In the genomic region with DNA sequence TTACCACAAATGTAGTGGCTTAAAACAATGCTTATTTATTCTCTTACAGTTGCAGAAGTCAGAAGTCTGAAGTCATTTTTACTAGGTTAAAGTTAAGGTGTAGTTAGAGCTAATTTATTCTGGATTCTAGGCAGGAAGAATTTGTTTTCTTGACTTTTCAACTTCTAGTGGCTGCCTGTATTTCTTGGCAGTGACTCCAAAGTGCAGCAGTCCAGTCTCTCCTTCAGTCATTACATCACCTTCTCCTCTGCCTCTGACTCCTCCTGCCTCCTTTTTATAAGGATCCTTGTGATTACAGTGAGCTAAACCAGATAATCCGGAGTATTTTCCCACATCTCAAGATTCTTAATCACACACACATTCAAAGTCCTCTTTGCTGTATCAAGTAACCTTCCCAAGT, we compare ENCODE assay signal across 23 cellular contexts.
"Had no signal": no experiment of that assay in that cellular context is flagged by ENCODE, and none has a peak within 500 bp of the region (broad histone marks: within the 10 kb centered on the region; RNA-seq: fewer than 3 reads in every experiment).

No MANE protein-coding gene starts in this region.

- H3K4me3 ChIP-seq: tibial nerve had no signal

- H3K4me1 Mint-ChIP-seq: activated B cell treated with CpG ODN at 0.5 μM for 24 hours; activated CD4-positive, alpha-beta memory T cell treated with anti-CD3 and anti-CD28 coated beads, Interleukin-2, amount 10 ng/mL, durations not matched to agents 7 days and 5 days; activated CD8-positive, alpha-beta memory T cell treated with anti-CD3 and anti-CD28 coated beads, Interleukin-2, amount 10 ng/mL, durations not matched to agents 7 days and 5 days; activated naive CD8-positive, alpha-beta T cell treated with anti-CD3 and anti-CD28 coated beads for 36 hours; activated T-helper 17 cell treated with anti-CD3 and anti-CD28 coated beads, Interleukin-2, amount 50 U/mL, for 72 hours had no signal

- H3K27ac Mint-ChIP-seq: activated B cell treated with CpG ODN at 0.5 μM for 24 hours; activated CD4-positive, alpha-beta memory T cell treated with anti-CD3 and anti-CD28 coated beads, Interleukin-2, amount 10 ng/mL, durations not matched to agents 7 days and 5 days; activated CD8-positive, alpha-beta memory T cell treated with anti-CD3 and anti-CD28 coated beads, Interleukin-2, amount 10 ng/mL, durations not matched to agents 7 days and 5 days; activated naive CD8-positive, alpha-beta T cell treated with anti-CD3 and anti-CD28 coated beads for 36 hours; activated T-helper 17 cell treated with anti-CD3 and anti-CD28 coated beads, Interleukin-2, amount 50 U/mL, for 72 hours; dendritic cell treated with granulocyte-macrophage colony-stimulating factor and Interleukin-4, amounts not matched to agents 40 ng/mL and 50 ng/mL, for 4 days; effector memory CD8-positive, alpha-beta T cell; stimulated activated naive CD8-positive, alpha-beta T cell treated with anti-CD3 and anti-CD28 coated beads, Interleukin-15, Interleukin-2, amounts not matched to agents 100 ng/mL and 50 ng/mL, for 24 hours had no signal

- H3K27me3 Mint-ChIP-seq: activated B cell treated with CpG ODN at 0.5 μM for 24 hours; activated CD4-positive, alpha-beta memory T cell treated with anti-CD3 and anti-CD28 coated beads, Interleukin-2, amount 10 ng/mL, durations not matched to agents 7 days and 5 days; activated CD8-positive, alpha-beta memory T cell treated with anti-CD3 and anti-CD28 coated beads, Interleukin-2, amount 10 ng/mL, durations not matched to agents 7 days and 5 days; activated naive CD8-positive, alpha-beta T cell treated with anti-CD3 and anti-CD28 coated beads for 36 hours; activated T-helper 17 cell treated with anti-CD3 and anti-CD28 coated beads, Interleukin-2, amount 50 U/mL, for 72 hours; dendritic cell treated with granulocyte-macrophage colony-stimulating factor and Interleukin-4, amounts not matched to agents 40 ng/mL and 50 ng/mL, for 4 days; effector memory CD8-positive, alpha-beta T cell; stimulated activated naive CD8-positive, alpha-beta T cell treated with anti-CD3 and anti-CD28 coated beads, Interleukin-15, Interleukin-2, amounts not matched to agents 100 ng/mL and 50 ng/mL, for 24 hours had no signal

- H3K27me3 ChIP-seq: foreskin keratinocyte, tibial nerve had no signal

- H3K4me1 ChIP-seq: foreskin keratinocyte, tibial nerve had no signal

- H3K9me3 ChIP-seq: tibial nerve had no signal

- H3K36me3 ChIP-seq: tibial nerve had no signal

- H3K4me3 Mint-ChIP-seq: activated B cell treated with CpG ODN at 0.5 μM for 24 hours; activated CD4-positive, alpha-beta memory T cell treated with anti-CD3 and anti-CD28 coated beads, Interleukin-2, amount 10 ng/mL, durations not matched to agents 7 days and 5 days; activated CD8-positive, alpha-beta memory T cell treated with anti-CD3 and anti-CD28 coated beads, Interleukin-2, amount 10 ng/mL, durations not matched to agents 7 days and 5 days; activated naive CD8-positive, alpha-beta T cell treated with anti-CD3 and anti-CD28 coated beads for 36 hours; activated T-helper 17 cell treated with anti-CD3 and anti-CD28 coated beads, Interleukin-2, amount 50 U/mL, for 72 hours; dendritic cell treated with granulocyte-macrophage colony-stimulating factor and Interleukin-4, amounts not matched to agents 40 ng/mL and 50 ng/mL, for 4 days; effector memory CD8-positive, alpha-beta T cell; stimulated activated naive CD8-positive, alpha-beta T cell treated with anti-CD3 and anti-CD28 coated beads, Interleukin-15, Interleukin-2, amounts not matched to agents 100 ng/mL and 50 ng/mL, for 24 hours had no signal

- DNase-seq: activated B cell treated with CpG ODN at 0.5 μM for 24 hours; activated CD4-positive, alpha-beta memory T cell treated with anti-CD3 and anti-CD28 coated beads, Interleukin-2, amount 10 ng/mL, durations not matched to agents 7 days and 5 days; activated CD4-positive, alpha-beta T cell treated with anti-CD3 and anti-CD28 coated beads for 4 hours; activated CD8-positive, alpha-beta memory T cell treated with anti-CD3 and anti-CD28 coated beads, Interleukin-2, amount 10 ng/mL, durations not matched to agents 7 days and 5 days; activated naive CD4-positive, alpha-beta T cell; activated naive CD8-positive, alpha-beta T cell treated with anti-CD3 and anti-CD28 coated beads for 36 hours; amygdala; effector memory CD8-positive, alpha-beta T cell; foreskin keratinocyte; glutamatergic neuron; hippocampal formation; islet precursor cell; occipital lobe; posterior cingulate gyrus; retina; stimulated activated CD4-positive, alpha-beta T cell treated with anti-CD3 and anti-CD28 coated beads, Interleukin-2, amount 100 ng/mL, for 48 hours; T-helper 1 cell; T-helper 9 cell had no signal

- H3K36me3 Mint-ChIP-seq: activated CD8-positive, alpha-beta memory T cell treated with anti-CD3 and anti-CD28 coated beads, Interleukin-2, amount 10 ng/mL, durations not matched to agents 7 days and 5 days; activated naive CD8-positive, alpha-beta T cell treated with anti-CD3 and anti-CD28 coated beads for 36 hours had no signal

- ATAC-seq: activated CD8-positive, alpha-beta memory T cell treated with anti-CD3 and anti-CD28 coated beads, Interleukin-2, amount 10 ng/mL, durations not matched to agents 7 days and 5 days; activated T-helper 17 cell treated with anti-CD3 and anti-CD28 coated beads, Interleukin-2, amount 50 U/mL, for 72 hours; effector memory CD8-positive, alpha-beta T cell; foreskin keratinocyte; left lobe of liver had no signal

- H3K9me3 Mint-ChIP-seq: activated B cell treated with CpG ODN at 0.5 μM for 24 hours; activated CD4-positive, alpha-beta memory T cell treated with anti-CD3 and anti-CD28 coated beads, Interleukin-2, amount 10 ng/mL, durations not matched to agents 7 days and 5 days; activated naive CD8-positive, alpha-beta T cell treated with anti-CD3 and anti-CD28 coated beads for 36 hours; dendritic cell treated with granulocyte-macrophage colony-stimulating factor and Interleukin-4, amounts not matched to agents 40 ng/mL and 50 ng/mL, for 4 days; stimulated activated naive CD8-positive, alpha-beta T cell treated with anti-CD3 and anti-CD28 coated beads, Interleukin-15, Interleukin-2, amounts not matched to agents 100 ng/mL and 50 ng/mL, for 24 hours had no signal

- H3K27ac ChIP-seq: foreskin keratinocyte, tibial nerve had no signal
